ENCODE assay signal across 19 cellular contexts in genomic region chr2:165115258-165115657, GRCh38.
"Had no signal": no experiment of that assay in that cellular context is flagged by ENCODE, and none has a peak within 500 bp of the region (broad histone marks: within the 10 kb centered on the region; RNA-seq: fewer than 3 reads in every experiment).

No MANE protein-coding gene starts in this region.

- FAIRE-seq: K562 had no signal

- H3K4me3 ChIP-seq: K562, SJSA1, SK-N-MC had no signal

- H3K27me3 ChIP-seq: SJSA1 had no signal

- DNase-seq: Kasumi-1, MM.1S, NCI-H1092 treated with DMSO at 0.1 percent for 48 hours, NCI-H1436, NCI-H187, NCI-H2029, NCI-H2081 treated with DMSO at 0.1 percent for 48 hours, NCI-H2171 treated with DMSO at 0.1 percent for 48 hours, NCI-H524, NCI-H526 treated with DMSO at 0.1 percent for 48 hours, NCI-H748 treated with DMSO at 0.1 percent for 48 hours, PC-3, SHP77 treated with DMSO at 0.1 percent for 48 hours had no signal

- H3K36me3 ChIP-seq: SJSA1 had no signal

- H3K27ac ChIP-seq: KMS-11, SK-N-MC had no signal

- H3K9ac ChIP-seq: KMS-11 had no signal

- ATAC-seq: K562, Panc1, Right ventricle myocardium inferior had no signal

- H3K4me2 ChIP-seq: KMS-11 had no signal

- H3K9me3 ChIP-seq: SJSA1 had no signal
